Comparison of ENCODE assay signal across 8 cellular contexts in the genomic region with DNA sequence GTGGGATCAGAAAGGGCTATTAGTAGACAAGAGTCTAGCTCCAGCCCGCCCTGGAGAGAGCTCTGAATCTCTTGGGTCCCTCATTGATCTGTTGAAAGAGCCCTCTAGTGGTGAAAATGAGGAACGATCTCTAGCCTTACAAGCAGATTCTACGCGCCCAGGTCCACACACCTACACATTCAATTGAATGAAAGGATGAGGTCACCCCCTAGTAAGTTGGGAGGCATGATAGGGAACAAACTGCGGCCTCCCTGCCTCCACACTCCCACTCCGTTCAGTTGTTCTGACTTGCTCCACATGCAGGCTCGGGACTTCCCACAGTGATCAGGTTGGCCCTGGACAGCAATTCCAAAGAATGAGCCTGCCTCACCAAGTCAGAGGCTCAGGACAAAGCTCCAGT. TPM values are rescaled to one million over a fixed set of nuclear protein-coding genes. Genes with fewer than 3 reads are reported as not detected.
DNase-seq lines count a peak whose midpoint lies in the region; ATAC-seq, FAIRE-seq and TF ChIP-seq lines count a peak whose summit lies in the region.

No MANE protein-coding gene starts in this region.

- dilution Hi-C loops in endothelial cell of umbilical vein (cut with MboI; ENCODE audit: extremely low pct_ligation_motif_present, low sequenced_read_pairs), result no loop called here

- no peak overlapping the region for H3K4me2 ChIP-seq in endothelial cell of umbilical vein (ENCODE audit: insufficient read depth, low read length)

- no peaks in the 10 kb centered on the region for H3K4me1 ChIP-seq in endothelial cell of umbilical vein (ENCODE audit: control insufficient read depth, extremely low read depth, insufficient read depth, low read length)
- no peaks in the 10 kb centered on the region for H3K4me1 ChIP-seq in upper lobe of left lung

- no peaks in the 10 kb centered on the region for H3K9me1 ChIP-seq in endothelial cell of umbilical vein (replicated peaks; ENCODE audit: control insufficient read depth, extremely low read depth, insufficient read depth, low read length)

- H3K36me3 ChIP-seq in endothelial cell of umbilical vein (ENCODE audit: control insufficient read depth in 2 of 2, extremely low read depth in 1 of 2, insufficient read depth in 2 of 2, low read length in 2 of 2), result no peaks in the 10 kb centered on the region
- H3K36me3 ChIP-seq in upper lobe of left lung, result no peaks in the 10 kb centered on the region

- TF ChIP-seq CTCF in AG09319 (IDR thresholded peaks at IDR 0.05; ENCODE audit: low read depth, low read length), result peak; percentile 29
- TF ChIP-seq CTCF in GM13976 (IDR thresholded peaks at IDR 0.05; ENCODE audit: borderline replicate concordance, control extremely low read depth, extremely low read depth, insufficient read depth, missing control alignments), result peak; percentile 37
- peak; percentile 52 to 75 for TF ChIP-seq CTCF in endothelial cell of umbilical vein (IDR thresholded peaks at IDR 0.05; ENCODE audit: extremely low read depth in 1 of 2, insufficient read depth in 1 of 2, low read depth in 1 of 2, low read length in 2 of 2)
- TF ChIP-seq CTCF in upper lobe of left lung (IDR thresholded peaks at IDR 0.05), result peak; percentile 24 to 57 (median 49)

- H2AFZ ChIP-seq in endothelial cell of umbilical vein (ENCODE audit: low read depth, low read length), result no peak overlapping the region

- H3K27ac Mint-ChIP-seq in naive B cell, result no peak overlapping the region

- H3K9me3 ChIP-seq in endothelial cell of umbilical vein (replicated peaks; ENCODE audit: control insufficient read depth, insufficient read depth, low read length) (no peaks in the 10 kb centered on the region), upper lobe of left lung (no peaks in the 10 kb centered on the region)

- POLR2A ChIA-PET in endothelial cell of umbilical vein (lab: Charles Lee), result no interaction called here

- H3K4me3 Mint-ChIP-seq in naive B cell, result no peak overlapping the region

- intact Hi-C loops in endothelial cell of umbilical vein (cut with micrococcal nuclease), result loop anchor here (1.0 kb wide), 3 partner anchors 182 to 251 kb away; no protein-coding TSS in a partner anchor

- H3K9ac ChIP-seq in endothelial cell of umbilical vein (replicated peaks; ENCODE audit: extremely low read depth, insufficient read depth, low read length), result no peak overlapping the region

- no TSS peak for BruUV-seq in endothelial cell of umbilical vein (replicated peaks; lab: Mats Ljungman, UMichigan)

- CTCF ChIA-PET in endothelial cell of umbilical vein (lab: Charles Lee), result interaction anchor here (0.6 to 7.9 kb wide), 60 partner anchors 9 to 980 kb away, joined by 3 to 512 read pairs (median 4); no protein-coding TSS in a partner anchor

- H3K27ac ChIP-seq in endothelial cell of umbilical vein (ENCODE audit: insufficient read depth, low read depth, low read length), result no peak overlapping the region
- no peak overlapping the region for H3K27ac ChIP-seq in upper lobe of left lung

- ATAC-seq in naive B cell (ENCODE audit: low read depth in 2 of 2) (peak; percentile 67 to 70), upper lobe of left lung (ENCODE audit: low FRiP score in 2 of 2) (peak in 1 of 2 donors; percentile 65)

- no peak for TF ChIP-seq EP300 in upper lobe of left lung (IDR thresholded peaks at IDR 0.05)

- no peaks in the 10 kb centered on the region for H3K79me2 ChIP-seq in endothelial cell of umbilical vein (ENCODE audit: control insufficient read depth, insufficient read depth, low read length)

- H3K4me1 Mint-ChIP-seq in naive B cell, result peaks cover 11 to 19% (median 13%) of the 10 kb centered on the region in 3 donors

- no peaks in the 10 kb centered on the region for H4K20me1 ChIP-seq in endothelial cell of umbilical vein (replicated peaks; ENCODE audit: control insufficient read depth, extremely low read depth, insufficient read depth, low read length)

- peaks cover 0 to 8% of the 10 kb centered on the region in 2 donors for H3K36me3 Mint-ChIP-seq in naive B cell

- peaks cover 45 to 54% (median 52%) of the 10 kb centered on the region in 3 donors for H3K27me3 Mint-ChIP-seq in naive B cell

- 15 to 23% methylated on average over 7 of the region's 7 CpGs for WGBS in upper lobe of left lung, 2 donors

- DNase-seq in AG09319 (ENCODE audit: extremely low read depth, low read depth), result no peak
- peak; percentile 70 for DNase-seq in GM13976 (ENCODE audit: low spot score)
- peak; percentile 1 for DNase-seq in NCI-H2107 (lab: John Stamatoyannopoulos, UW)
- DNase-seq in activated CD4-positive, alpha-beta T cell treated with anti-CD3 and anti-CD28 coated beads, Interleukin-2, amount 50 U/mL, for 4 hours, result peak; percentile 4 to 6
- DNase-seq in endothelial cell of umbilical vein (ENCODE audit: low read depth, low spot score), result peak; percentile 43
- DNase-seq in naive B cell, result peak; percentile 50
- peak in 1 of 2 donors; percentile 23 for DNase-seq in upper lobe of left lung
- no peak for DNase-seq in NCI-H2081 treated with DMSO at 0.1 percent for 48 hours (lab: John Stamatoyannopoulos, UW)

- peaks cover 0 to 3% (median 0%) of the 10 kb centered on the region in 7 donors for H3K9me3 Mint-ChIP-seq in naive B cell

- in situ Hi-C loops in GM13976 (cut with MboI; ENCODE audit: low sequenced_read_pairs, unreplicated experiment), result loop anchor here (25.0 kb wide), 1 partner anchor 234 kb away; no protein-coding TSS in a partner anchor

- H3K27me3 ChIP-seq in endothelial cell of umbilical vein (ENCODE audit: control insufficient read depth in 2 of 2, insufficient read depth in 2 of 2, low read length in 2 of 2), result no peaks in the 10 kb centered on the region
- peaks cover 0 to 12% (median 5%) of the 10 kb centered on the region in 4 donors for H3K27me3 ChIP-seq in upper lobe of left lung

- no peak for TF ChIP-seq POLR2A in endothelial cell of umbilical vein (IDR thresholded peaks at IDR 0.05; ENCODE audit: low read depth, low read length)
- no peak for TF ChIP-seq POLR2A in upper lobe of left lung (IDR thresholded peaks at IDR 0.05)

- FAIRE-seq in endothelial cell of umbilical vein (lab: Jason Lieb, UNC), result peak; percentile 83

- H3K4me3 ChIP-seq in endothelial cell of umbilical vein (replicated peaks in 1 of 3; ENCODE audit: insufficient read depth in 1 of 3, low read depth in 1 of 3, low read length in 3 of 3), result no peak overlapping the region
- H3K4me3 ChIP-seq in upper lobe of left lung, result no peak overlapping the region

TF ChIP-seq in endothelial cell of umbilical vein, 7 proteins besides CTCF, POLR2A, EP300 and RAD21:
- TF ChIP-seq JUN (IDR thresholded peaks at IDR 0.05; ENCODE audit: borderline replicate concordance, insufficient read depth, insufficient read length, low read depth), result no peak
- TF ChIP-seq POLR2AphosphoS5 (IDR thresholded peaks at IDR 0.05; ENCODE audit: insufficient read depth, low read depth, low read length), result no peak
- no peak for TF ChIP-seq EZH2 (IDR thresholded peaks at IDR 0.05; ENCODE audit: borderline replicate concordance, low read depth, low read length, severe bottlenecking)
- no peak for TF ChIP-seq MYC (IDR thresholded peaks at IDR 0.05; ENCODE audit: low read depth, low read length)
- TF ChIP-seq GATA2 (IDR thresholded peaks at IDR 0.05; ENCODE audit: insufficient read depth, insufficient read length, low read depth, low read length), result no peak
- TF ChIP-seq, protein P1, sequence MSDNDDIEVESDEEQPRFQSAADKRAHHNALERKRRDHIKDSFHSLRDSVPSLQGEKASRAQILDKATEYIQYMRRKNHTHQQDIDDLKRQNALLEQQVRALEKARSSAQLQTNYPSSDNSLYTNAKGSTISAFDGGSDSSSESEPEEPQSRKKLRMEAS (IDR thresholded peaks at IDR 0.05; ENCODE audit: insufficient read depth, insufficient read length), result no peak
- TF ChIP-seq FOS (IDR thresholded peaks at IDR 0.05; ENCODE audit: borderline replicate concordance, insufficient read depth, low read length), result no peak
TF ChIP-seq in endothelial cell of umbilical vein: peak in this region for 0.

RNA-seq across cellular contexts. Expression of a gene that starts 2.9 kb away (rescaled TPM):
- total RNA-seq in endothelial cell of umbilical vein (not detected in 2 replicates), upper lobe of left lung (not detected)
- polyA plus RNA-seq in endothelial cell of umbilical vein (not detected in 2 replicates), naive B cell (ENCODE audit: low read depth in 6 of 6) (not detected)
- not detected in 2 replicates for polyA plus RNA-seq in endothelial cell of umbilical vein (2011; cell fraction: cytosol; rRNA removed)
- polyA plus RNA-seq in endothelial cell of umbilical vein (2011; cell fraction: nucleus; rRNA removed), result not detected in 2 replicates
- not detected in 2 replicates for polyA plus RNA-seq in endothelial cell of umbilical vein (2012)
- polyA minus RNA-seq in endothelial cell of umbilical vein, result not detected in 2 replicates
- polyA minus RNA-seq in endothelial cell of umbilical vein (2011; cell fraction: cytosol; rRNA and poly(A)+ RNA removed), result not detected
- polyA minus RNA-seq in endothelial cell of umbilical vein (2011; cell fraction: nucleus; rRNA and poly(A)+ RNA removed), result not detected in 2 replicates

Comparison
In these comparisons a context has a peak if more than half of its experiments do, and no peak if none do; other contexts are left out.
1. DNase-seq: peak in GM13976 (single experiment), NCI-H2107 (single experiment), activated CD4-positive, alpha-beta T cell treated with anti-CD3 and anti-CD28 coated beads, Interleukin-2, amount 50 U/mL, for 4 hours (2 of 2), endothelial cell of umbilical vein (single experiment) and naive B cell (single experiment); none in AG09319 (single experiment) and NCI-H2081 treated with DMSO at 0.1 percent for 48 hours (single experiment).
2. Peak in every context shown above with its lines, with median percentiles within 50 percentile points of each other: CTCF ChIP-seq.